Comparison of ENCODE assay signal across 24 cellular contexts in the genomic region with DNA sequence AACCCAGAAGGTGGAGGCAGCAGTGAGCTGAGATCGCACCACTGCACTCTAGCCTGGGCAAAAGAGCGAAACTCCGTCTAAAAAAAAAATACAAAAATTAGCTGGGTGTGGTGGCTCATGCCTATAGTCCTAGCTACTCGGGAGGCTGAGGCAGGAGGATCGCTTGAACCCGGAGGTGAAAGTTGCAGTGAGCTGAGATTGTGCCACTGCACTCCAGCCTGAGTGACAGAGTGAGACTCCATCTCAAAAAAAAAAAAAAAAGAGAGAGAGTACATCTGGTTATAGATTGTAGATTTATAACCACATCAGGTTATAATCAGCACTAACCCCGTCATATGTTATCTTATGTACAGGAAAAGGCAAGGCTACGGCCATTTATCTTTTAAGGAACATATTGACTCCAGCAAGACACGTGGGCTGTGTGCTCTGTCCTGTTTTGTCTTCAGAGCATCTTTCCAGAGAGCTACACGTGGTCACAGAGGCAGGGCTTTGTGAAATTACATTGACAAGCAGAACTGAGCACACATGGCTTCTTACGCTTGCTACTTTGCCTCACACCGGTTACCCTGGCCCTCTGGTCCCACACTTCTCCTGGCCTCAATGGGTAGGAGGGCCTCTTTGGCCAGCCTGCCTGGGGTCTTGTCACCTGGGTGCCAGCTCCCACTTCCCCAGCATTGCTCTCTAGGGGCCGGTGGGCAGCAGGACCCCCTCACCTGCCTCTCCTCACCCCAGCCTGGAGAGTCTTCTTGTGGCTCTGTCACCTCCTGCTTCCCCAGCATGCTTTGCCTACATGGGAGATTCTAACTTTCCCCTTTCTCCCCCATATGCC. TPM values are rescaled to one million over a fixed set of nuclear protein-coding genes. Genes with fewer than 3 reads are reported as not detected.
DNase-seq lines count a peak whose midpoint lies in the region; ATAC-seq, FAIRE-seq and TF ChIP-seq lines count a peak whose summit lies in the region.
"Had no signal": no experiment of that assay in that cellular context is flagged by ENCODE, and none has a peak within 500 bp of the region (broad histone marks: within the 10 kb centered on the region; RNA-seq: fewer than 3 reads in every experiment).

No MANE protein-coding gene starts in this region.

- no peaks in the 10 kb centered on the region for H3K36me3 Mint-ChIP-seq in naive thymus-derived CD4-positive, alpha-beta T cell
- no peaks in the 10 kb centered on the region for H3K36me3 Mint-ChIP-seq in T-cell
- H3K36me3 Mint-ChIP-seq: CD8-positive, alpha-beta T cell had no signal

- H3K27me3 ChIP-seq in K562 (ENCODE audit: control insufficient read depth in 2 of 2, insufficient read depth in 2 of 2, low read length in 2 of 2): no peaks in the 10 kb centered on the region
- H3K27me3 ChIP-seq in naive thymus-derived CD4-positive, alpha-beta T cell (ENCODE audit: control insufficient read depth in 2 of 2, insufficient read depth in 2 of 2, low read length in 2 of 2): no peaks in the 10 kb centered on the region
- H3K27me3 ChIP-seq: SJSA1 had no signal

- no peaks in the 10 kb centered on the region for H3K36me3 ChIP-seq in K562 (ENCODE audit: control insufficient read depth, insufficient read depth, low read length)
- H3K36me3 ChIP-seq in naive thymus-derived CD4-positive, alpha-beta T cell (ENCODE audit: control insufficient read depth in 2 of 3, insufficient read depth in 3 of 3, low read length in 3 of 3): no peaks in the 10 kb centered on the region
- H3K36me3 ChIP-seq: HAP-1, SJSA1 had no signal

- TF ChIP-seq EP300 in K562 (IDR thresholded peaks at IDR 0.05; ENCODE audit: low read length): no peak

- no peak for TF ChIP-seq CTCF in K562 (IDR thresholded peaks at IDR 0.05 in 2 of 3, conservative IDR thresholded peaks at IDR 0.05 in 1 of 3; ENCODE audit: insufficient read depth in 2 of 3, low read depth in 1 of 3, low read length in 3 of 3)

- POLR2A ChIA-PET in K562 (lab: Yijun Ruan, JAX) (interaction anchor here (0.6 to 1.3 kb wide), 2 partner anchors 9 to 874 kb away, joined by 3 to 4 read pairs; no protein-coding TSS in a partner anchor), T-cell (lab: Charles Lee) (interaction anchor here in 1 of 2 donors (0.5 to 1.0 kb wide), 3 partner anchors 9 to 355 kb away, joined by 3 to 4 read pairs (median 4); no protein-coding TSS in a partner anchor)
- POLR2A ChIA-PET in naive thymus-derived CD4-positive, alpha-beta T cell (lab: Charles Lee): no interaction called here

- H3K27me3 Mint-ChIP-seq in naive thymus-derived CD4-positive, alpha-beta T cell: peaks cover 0 to 2% (median 0%) of the 10 kb centered on the region in 5 donors
- H3K27me3 Mint-ChIP-seq in T-cell: no peaks in the 10 kb centered on the region

- H3K9me1 ChIP-seq in K562 (ENCODE audit: control insufficient read depth, insufficient read depth, low read length): no peaks in the 10 kb centered on the region

- H4K20me1 ChIP-seq in K562 (replicated peaks; ENCODE audit: control insufficient read depth, insufficient read depth, low read length): no peaks in the 10 kb centered on the region

- CTCF ChIA-PET in K562 (lab: Yijun Ruan, JAX; ENCODE audit: low intra/inter-chr PET ratio): no interaction called here
- CTCF ChIA-PET in naive thymus-derived CD4-positive, alpha-beta T cell (lab: Charles Lee): interaction anchor here (0.6 to 1.3 kb wide), 6 partner anchors 71 to 379 kb away, joined by 3 to 5 read pairs (median 4); no protein-coding TSS in a partner anchor
- CTCF ChIA-PET in T-cell (lab: Charles Lee): interaction anchor here (0.6 to 0.7 kb wide), 2 partner anchors 44 to 45 kb away, joined by 3 read pairs; no protein-coding TSS in a partner anchor

- ATAC-seq in K562: no peak; the same call in 1 of the 3 replicates
- ATAC-seq in naive thymus-derived CD4-positive, alpha-beta T cell: peak; percentile 36
- ATAC-seq in T-cell (replicated peaks in 1 of 4): no peak
- no peak for ATAC-seq in GM18868 (IDR thresholded peaks at IDR 0.05; ENCODE audit: unreplicated experiment)
- ATAC-seq in SK-N-SH treated with all-trans-retinoic acid at 6 μM for 48 hours: no peak
- ATAC-seq: CD8-positive, alpha-beta T cell had no signal

- no peak for TF ChIP-seq RAD21 in K562 (CRISPR knock-in tag; conservative IDR thresholded peaks at IDR 0.05 in 1 of 2, IDR thresholded peaks at IDR 0.05 in 1 of 2)

- peaks cover 0 to 1% (median 0%) of the 10 kb centered on the region in 11 donors for H3K9me3 Mint-ChIP-seq in naive thymus-derived CD4-positive, alpha-beta T cell
- H3K9me3 Mint-ChIP-seq in T-cell: no peaks in the 10 kb centered on the region
- H3K9me3 Mint-ChIP-seq: CD8-positive, alpha-beta T cell; HFFc6 had no signal

- no peaks in the 10 kb centered on the region for H3K79me2 ChIP-seq in K562 (ENCODE audit: control insufficient read depth, insufficient read depth, low read length)

- H3K4me3 Mint-ChIP-seq in naive thymus-derived CD4-positive, alpha-beta T cell: no peak overlapping the region
- no peak overlapping the region for H3K4me3 Mint-ChIP-seq in T-cell
- H3K4me3 Mint-ChIP-seq: CD8-positive, alpha-beta T cell; HFFc6 had no signal

- in situ Hi-C loops in K562 (cut with MboI): no loop called here

- intact Hi-C loops in K562 (cut with micrococcal nuclease): no loop called here
- intact Hi-C loops in naive thymus-derived CD4-positive, alpha-beta T cell (cut with micrococcal nuclease): no loop called here

- H3K4me2 ChIP-seq in K562 (ENCODE audit: insufficient read depth, low read length): no peak overlapping the region

- no peaks in the 10 kb centered on the region for H3K9me3 ChIP-seq in K562 (replicated peaks; ENCODE audit: control insufficient read depth, insufficient read depth, low read depth, low read length)
- H3K9me3 ChIP-seq in naive thymus-derived CD4-positive, alpha-beta T cell (ENCODE audit: control insufficient read depth in 2 of 3, low read length in 3 of 3): no peaks in the 10 kb centered on the region
- H3K9me3 ChIP-seq: Caco-2, HAP-1, SJSA1 had no signal

- FAIRE-seq in K562 (lab: Jason Lieb, UNC): peak; percentile 69
- FAIRE-seq: G401.6 had no signal

- peak overlapping the region; percentile 74 for H2AFZ ChIP-seq in K562 (ENCODE audit: low read depth, low read length)

- H3K9ac ChIP-seq in K562 (ENCODE audit: insufficient read depth in 1 of 2, low read depth in 2 of 2, low read length in 2 of 2): peak overlapping the region in 1 of 2 experiments; percentile 84; a peak in 2 of 4 replicates

- no peak for TF ChIP-seq POLR2A in K562 (conservative IDR thresholded peaks at IDR 0.05)

- no peak overlapping the region for H3K27ac Mint-ChIP-seq in naive thymus-derived CD4-positive, alpha-beta T cell
- no peak overlapping the region for H3K27ac Mint-ChIP-seq in T-cell
- H3K27ac Mint-ChIP-seq: CD8-positive, alpha-beta T cell; HFFc6 had no signal

- H3K4me3 ChIP-seq in K562: no peak overlapping the region
- no peak overlapping the region for H3K4me3 ChIP-seq in naive thymus-derived CD4-positive, alpha-beta T cell (ENCODE audit: low read length)
- H3K4me3 ChIP-seq: HAP-1, SJSA1 had no signal

- H3K4me1 ChIP-seq in K562 (replicated peaks in 1 of 2; ENCODE audit: control insufficient read depth in 2 of 2, insufficient read depth in 2 of 2, low read length in 2 of 2): peaks cover 24 to 31% of the 10 kb centered on the region in 2 experiments
- H3K4me1 ChIP-seq in naive thymus-derived CD4-positive, alpha-beta T cell (ENCODE audit: control insufficient read depth in 2 of 2, insufficient read depth in 2 of 2, low read length in 2 of 2): no peaks in the 10 kb centered on the region
- H3K4me1 ChIP-seq: HAP-1 had no signal

- BruUV-seq in K562 (replicated peaks; lab: Mats Ljungman, UMichigan): no TSS peak

- H3K27ac ChIP-seq in K562 (ENCODE audit: extremely low read depth, low read depth, low read length): peak overlapping the region; percentile 32; the same call in 1 of the 3 replicates
- no peak overlapping the region for H3K27ac ChIP-seq in naive thymus-derived CD4-positive, alpha-beta T cell (ENCODE audit: low read depth, low read length)
- H3K27ac ChIP-seq: C4-2B, SJSA1 had no signal

- 46% methylated on average over 11 of the region's 13 CpGs for WGBS in K562 (ENCODE audit: insufficient coverage, low coverage, missing lambda C conversion rate)

- DNase-seq in OCI-M2 (lab: John Stamatoyannopoulos, UW; ENCODE audit: unreplicated experiment): peak; percentile 46
- peak in 1 of 4 experiments; percentile 63 for DNase-seq in K562 (ENCODE audit: extremely low read depth in 1 of 4, low spot score in 3 of 4)
- no peak for DNase-seq in naive thymus-derived CD4-positive, alpha-beta T cell
- DNase-seq in dedifferentiated amniotic fluid mesenchymal stem cell (ENCODE audit: extremely low spot score): no peak
- no peak for DNase-seq in T-cell
- DNase-seq: Caco-2; CD8-positive, alpha-beta T cell; GOT3; HFFc6; KG1; MM.1S; NCI-H1694; NCI-H2029 treated with DMSO at 0.1 percent for 48 hours; NCI-H446 treated with DMSO at 0.1 percent for 48 hours; NCI-H526; NK-92 treated with Interleukin-12 subunit alpha and Interleukin-12 subunit beta, amount 100 ng/mL, for 24 hours; Right ventricle myocardium superior; RPMI8226 had no signal

- peaks cover 6 to 15% (median 15%) of the 10 kb centered on the region in 7 donors for H3K4me1 Mint-ChIP-seq in naive thymus-derived CD4-positive, alpha-beta T cell
- H3K4me1 Mint-ChIP-seq in T-cell: peaks cover 14 to 15% (median 14%) of the 10 kb centered on the region in 3 donors

TF ChIP-seq in K562, 482 proteins besides CTCF, POLR2A, EP300 and RAD21 (continues in another document):
- no peak for TF ChIP-seq XRCC5 (IDR thresholded peaks at IDR 0.05; ENCODE audit: low read depth, low read length)

RNA-seq across cellular contexts. Expression of a gene that starts 6.8 kb away (rescaled TPM):
- 696 and 788 TPM in 2 replicates for total RNA-seq in K562 (2011; cell fraction: chromatin; rRNA removed; ENCODE audit: low replicate concordance)
- 257 and 323 TPM in 2 replicates for total RNA-seq in K562 (2011; cell fraction: nucleolus; rRNA removed)
- 362 and 396 TPM in 2 replicates for total RNA-seq in K562 (2011; cell fraction: nucleoplasm; rRNA removed)
- total RNA-seq in K562 (2014; rRNA removed): 193 and 202 TPM in 2 replicates
- total RNA-seq in K562 (2014; rRNA removed; fragmentation: Illumina TruSeq; extraction: Trizol): 126 and 128 TPM in 2 replicates
- 115 and 120 TPM in 2 replicates for total RNA-seq in K562 (2015; rRNA removed; fragmentation: Illumina TruSeq; extraction: Trizol)
- 320 and 335 TPM in 2 replicates for total RNA-seq in K562 (2021)
- 52.4 and 68.0 TPM in 2 replicates for polyA plus RNA-seq in K562 (2011; rRNA removed)
- 95.8 and 115 TPM in 2 replicates for polyA plus RNA-seq in K562 (2011; cell fraction: cytosol; rRNA removed)
- 211 and 277 TPM in 2 replicates for polyA plus RNA-seq in K562 (2011; cell fraction: nucleus; rRNA removed)
- 149 and 168 TPM in 2 replicates for polyA plus RNA-seq in K562 (2012)
- 144 and 150 TPM in 2 replicates for polyA plus RNA-seq in K562 (2014; fragmentation: Illumina TruSeq; extraction: Trizol)
- 10 to 100 TPM; 31.9 to 35.9 TPM for polyA plus RNA-seq in K562 (2014; fragmentation: Nextera tagmentation; extraction: Ambion mirVana)
- polyA plus RNA-seq in K562 (2014; rRNA removed): 85.1 and 95.4 TPM in 2 replicates
- polyA minus RNA-seq in K562 (2011; rRNA and poly(A)+ RNA removed): 267 and 271 TPM in 2 replicates
- polyA minus RNA-seq in K562 (2011; cell fraction: cytosol; rRNA and poly(A)+ RNA removed): 299 and 452 TPM in 2 replicates
- polyA minus RNA-seq in K562 (2011; cell fraction: nucleus; rRNA and poly(A)+ RNA removed): 110 and 238 TPM in 2 replicates
- 100 to 1,000 TPM; 252 to 310 (median 273) TPM for total RNA-seq in naive thymus-derived CD4-positive, alpha-beta T cell
- polyA plus RNA-seq in naive thymus-derived CD4-positive, alpha-beta T cell: 10 to 100 TPM; 28.9 to 39.8 TPM
- total RNA-seq in T-cell: 100 to 1,000 TPM; 271 to 310 (median 279) TPM
